Comparison of ENCODE assay signal across 19 cellular contexts in the genomic region with DNA sequence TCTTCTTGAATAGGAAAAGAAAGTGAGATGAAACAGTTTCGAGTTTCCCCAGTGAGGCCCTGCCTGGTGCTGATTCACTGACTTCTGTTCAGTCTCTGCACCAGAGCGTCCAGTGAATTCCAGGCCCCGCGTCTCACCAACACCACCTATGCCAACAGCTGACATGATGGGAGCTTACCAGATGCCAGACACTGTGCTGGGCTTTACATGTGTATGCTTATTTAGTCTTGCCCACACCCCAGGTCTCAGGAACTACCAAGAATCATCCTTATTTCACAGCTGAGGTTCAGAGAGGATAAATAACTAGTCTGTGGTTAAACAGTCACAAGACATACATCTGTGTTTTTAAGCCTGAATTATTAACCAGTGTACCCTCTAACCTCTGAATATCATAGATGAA. TPM values are rescaled to one million over a fixed set of nuclear protein-coding genes. Genes with fewer than 3 reads are reported as not detected.
DNase-seq lines count a peak whose midpoint lies in the region; ATAC-seq, FAIRE-seq and TF ChIP-seq lines count a peak whose summit lies in the region.
"Had no signal": no experiment of that assay in that cellular context is flagged by ENCODE, and none has a peak within 500 bp of the region (broad histone marks: within the 10 kb centered on the region; RNA-seq: fewer than 3 reads in every experiment).

No MANE protein-coding gene starts in this region.

- no peaks in the 10 kb centered on the region; the same call in 1 of the 2 replicates for H3K27me3 Mint-ChIP-seq in HFFc6 (ENCODE audit: insufficient read depth)
- H3K27me3 Mint-ChIP-seq: activated CD4-positive, alpha-beta memory T cell treated with anti-CD3 and anti-CD28 coated beads, Interleukin-2, amount 10 ng/mL, durations not matched to agents 7 days and 5 days; CD4-positive, CD25-positive, alpha-beta regulatory T cell had no signal

- H3K27ac Mint-ChIP-seq in HFFc6, result no peak overlapping the region
- H3K27ac Mint-ChIP-seq: activated CD4-positive, alpha-beta memory T cell treated with anti-CD3 and anti-CD28 coated beads, Interleukin-2, amount 10 ng/mL, durations not matched to agents 7 days and 5 days; GM23338 had no signal

- DNase-seq in GM18507 (ENCODE audit: extremely low spot score, insufficient read length, low read depth) (no peak), MG63 (peak; percentile 92), foreskin keratinocyte (peak in 1 of 2 donors; percentile 49), retina (peak; percentile 39), HFFc6 (no peak)
- DNase-seq: activated CD4-positive, alpha-beta memory T cell treated with anti-CD3 and anti-CD28 coated beads, Interleukin-2, amount 10 ng/mL, durations not matched to agents 7 days and 5 days; CD4-positive, CD25-positive, alpha-beta regulatory T cell; KBM-7; NCI-H1417 treated with DMSO at 0.1 percent for 48 hours; NCI-H2227 treated with DMSO at 0.1 percent for 48 hours; posterior cingulate gyrus; stimulated activated CD4-positive, alpha-beta T cell treated with anti-CD3 and anti-CD28 coated beads, Interleukin-1b, Interleukin-23, amount 100 ng/mL, for 48 hours had no signal

- H3K9me3 Mint-ChIP-seq in HFFc6, result peaks cover 4% of the 10 kb centered on the region; the same call in 1 of the 2 replicates
- H3K9me3 Mint-ChIP-seq: activated CD4-positive, alpha-beta memory T cell treated with anti-CD3 and anti-CD28 coated beads, Interleukin-2, amount 10 ng/mL, durations not matched to agents 7 days and 5 days had no signal

- ATAC-seq in foreskin keratinocyte (peak; percentile 15), GM19452 (IDR thresholded peaks at IDR 0.05; ENCODE audit: unreplicated experiment) (no peak), GM18870 (IDR thresholded peaks at IDR 0.05; ENCODE audit: unreplicated experiment) (no peak)
- ATAC-seq: GM23338 had no signal

- TF ChIP-seq CTCF in foreskin keratinocyte (conservative IDR thresholded peaks at IDR 0.05) (no peak), HFFc6 (IDR thresholded peaks at IDR 0.05) (no peak)

- H3K4me3 ChIP-seq in MG63, result no peak overlapping the region
- H3K4me3 ChIP-seq: coronary artery, GM23338, SK-N-MC had no signal

- no peak overlapping the region for H3K4me3 Mint-ChIP-seq in HFFc6
- H3K4me3 Mint-ChIP-seq: activated CD4-positive, alpha-beta memory T cell treated with anti-CD3 and anti-CD28 coated beads, Interleukin-2, amount 10 ng/mL, durations not matched to agents 7 days and 5 days; CD4-positive, CD25-positive, alpha-beta regulatory T cell; GM23338 had no signal

- H3K27me3 ChIP-seq in MG63 (no peaks in the 10 kb centered on the region), foreskin keratinocyte (no peaks in the 10 kb centered on the region)

- no peaks in the 10 kb centered on the region for H3K4me1 Mint-ChIP-seq in HFFc6 (ENCODE audit: low read depth)
- H3K4me1 Mint-ChIP-seq: activated CD4-positive, alpha-beta memory T cell treated with anti-CD3 and anti-CD28 coated beads, Interleukin-2, amount 10 ng/mL, durations not matched to agents 7 days and 5 days; CD4-positive, CD25-positive, alpha-beta regulatory T cell had no signal

- H3K36me3 Mint-ChIP-seq in HFFc6 (ENCODE audit: low read depth), result no peaks in the 10 kb centered on the region
- H3K36me3 Mint-ChIP-seq: CD4-positive, CD25-positive, alpha-beta regulatory T cell had no signal

- H3K27ac ChIP-seq in foreskin keratinocyte, result no peak overlapping the region
- H3K27ac ChIP-seq: coronary artery, SK-N-MC had no signal

- H3K9me3 ChIP-seq in MG63, result peaks cover 5% of the 10 kb centered on the region

- H3K4me1 ChIP-seq in foreskin keratinocyte, result no peaks in the 10 kb centered on the region

- no peaks in the 10 kb centered on the region for H3K36me3 ChIP-seq in MG63

- FAIRE-seq in GM18507 (lab: Jason Lieb, UNC), result peak; percentile 60

RNA-seq across cellular contexts. Expression of a gene that starts 29.1 kb away (rescaled TPM):
- total RNA-seq in MG63 (2014; rRNA removed; shearing (Covaris generic); ENCODE audit: low replicate concordance), result 0.16 TPM in 1 of 2 replicates, not detected in the other
- not detected in 2 replicates for total RNA-seq in foreskin keratinocyte
- not detected in 2 replicates for polyA plus RNA-seq in foreskin keratinocyte
- total RNA-seq in HFFc6 (2021; fragmentation: NEBNext Ultra II Directional; extraction: Animal tissue kit (Norgen Biotek cat#: 25700)), result not detected
- total RNA-seq: activated CD4-positive, alpha-beta memory T cell treated with anti-CD3 and anti-CD28 coated beads, Interleukin-2, amount 10 ng/mL, durations not matched to agents 7 days and 5 days; CD4-positive, CD25-positive, alpha-beta regulatory T cell; fibroblast of lung; G401; GM23338 had no signal
- polyA plus RNA-seq: CD4-positive, CD25-positive, alpha-beta regulatory T cell; fibroblast of lung had no signal

Comparison
In these comparisons a context has a peak if more than half of its experiments do, and no peak if none do; other contexts are left out.
1. DNase-seq: peak in MG63 (single experiment) and retina (single experiment); none in GM18507 (single experiment) and HFFc6 (single experiment).